In genomic region chr5:32283539-32284377, GRCh38 we compare ENCODE assay signal across 8 cellular contexts. TPM values are rescaled to one million over a fixed set of nuclear protein-coding genes. Genes with fewer than 3 reads are reported as not detected.
DNase-seq lines count a peak whose midpoint lies in the region; ATAC-seq, FAIRE-seq and TF ChIP-seq lines count a peak whose summit lies in the region.

No MANE protein-coding gene starts in this region.

- FAIRE-seq in GM12891 (lab: Jason Lieb, UNC) = no peak

- POLR2A ChIA-PET in activated CD4-positive, alpha-beta T cell treated with anti-CD3 and anti-CD28 coated beads for 36 hours (lab: Charles Lee) = interaction anchor here (0.6 kb wide), 1 partner anchor 152 kb away, joined by 4 read pairs; no protein-coding TSS in a partner anchor
- POLR2A ChIA-PET in activated CD4-positive, alpha-beta T cell treated with anti-CD3 and anti-CD28 coated beads, Interleukin-2, amount 10 ng/mL, durations not matched to agents 7 days and 5 days (lab: Charles Lee) = interaction anchor here (0.7 kb wide), 1 partner anchor 303 kb away, joined by 5 read pairs; no protein-coding TSS in a partner anchor

- H3K9me3 Mint-ChIP-seq in activated CD4-positive, alpha-beta T cell treated with anti-CD3 and anti-CD28 coated beads for 36 hours (ENCODE audit: low read depth) = no peaks in the 10 kb centered on the region
- peaks cover 3% of the 10 kb centered on the region for H3K9me3 Mint-ChIP-seq in activated CD4-positive, alpha-beta T cell treated with anti-CD3 and anti-CD28 coated beads, Interleukin-2, amount 10 ng/mL, durations not matched to agents 7 days and 5 days

- H3K27me3 ChIP-seq in adrenal gland (no peaks in the 10 kb centered on the region), psoas muscle (ENCODE audit: insufficient read depth in 3 of 3, low read length in 2 of 3) (no peaks in the 10 kb centered on the region)

- CTCF ChIA-PET in activated CD4-positive, alpha-beta T cell treated with anti-CD3 and anti-CD28 coated beads for 36 hours (lab: Charles Lee) = interaction anchor here (0.6 to 2.7 kb wide), 4 partner anchors 14 to 180 kb away, joined by 3 to 10 read pairs (median 3); no protein-coding TSS in a partner anchor
- CTCF ChIA-PET in activated CD4-positive, alpha-beta T cell treated with anti-CD3 and anti-CD28 coated beads, Interleukin-2, amount 10 ng/mL, durations not matched to agents 7 days and 5 days (lab: Charles Lee) = interaction anchor here (0.7 to 2.9 kb wide), 6 partner anchors 10 to 105 kb away, joined by 3 to 9 read pairs (median 5); no protein-coding TSS in a partner anchor

- H3K4me1 Mint-ChIP-seq in activated CD4-positive, alpha-beta T cell treated with anti-CD3 and anti-CD28 coated beads for 36 hours = peaks cover 53% of the 10 kb centered on the region
- peaks cover 39% of the 10 kb centered on the region for H3K4me1 Mint-ChIP-seq in activated CD4-positive, alpha-beta T cell treated with anti-CD3 and anti-CD28 coated beads, Interleukin-2, amount 10 ng/mL, durations not matched to agents 7 days and 5 days

- TF ChIP-seq CTCF in adrenal gland (IDR thresholded peaks at IDR 0.05) = no peak
- no peak for TF ChIP-seq CTCF in psoas muscle (IDR thresholded peaks at IDR 0.05)

- peak; percentile 48 for DNase-seq in activated CD4-positive, alpha-beta T cell treated with anti-CD3 and anti-CD28 coated beads for 36 hours
- DNase-seq in activated CD4-positive, alpha-beta T cell treated with anti-CD3 and anti-CD28 coated beads, Interleukin-2, amount 10 ng/mL, durations not matched to agents 7 days and 5 days = no peak
- DNase-seq in adrenal gland (peak in 6 of 7 donors; percentile 15 to 55 (median 42)), psoas muscle (no peak), NCI-H1436 (lab: John Stamatoyannopoulos, UW) (no peak), GM12891 (ENCODE audit: insufficient read length, low spot score) (no peak)

- ATAC-seq in activated CD4-positive, alpha-beta T cell treated with anti-CD3 and anti-CD28 coated beads for 36 hours = peak; percentile 77
- ATAC-seq in HG03060 (IDR thresholded peaks at IDR 0.05; ENCODE audit: low read depth, unreplicated experiment) (peak; percentile 43), psoas muscle (peak; percentile 56 to 88 (median 72)), HG02840 (IDR thresholded peaks at IDR 0.05; ENCODE audit: low FRiP score, unreplicated experiment) (no peak)

- H3K4me1 ChIP-seq in adrenal gland (replicated peaks in 1 of 2) = peaks cover 8 to 10% of the 10 kb centered on the region in 2 donors
- peaks cover 15% of the 10 kb centered on the region for H3K4me1 ChIP-seq in psoas muscle

- H3K27me3 Mint-ChIP-seq in activated CD4-positive, alpha-beta T cell treated with anti-CD3 and anti-CD28 coated beads for 36 hours = no peaks in the 10 kb centered on the region
- no peaks in the 10 kb centered on the region for H3K27me3 Mint-ChIP-seq in activated CD4-positive, alpha-beta T cell treated with anti-CD3 and anti-CD28 coated beads, Interleukin-2, amount 10 ng/mL, durations not matched to agents 7 days and 5 days

- H3K27ac ChIP-seq in adrenal gland (no peak overlapping the region), psoas muscle (no peak overlapping the region)

- TF ChIP-seq POLR2A in adrenal gland (IDR thresholded peaks at IDR 0.05) (no peak), GM12891 (IDR thresholded peaks at IDR 0.05; ENCODE audit: low read depth, low read length) (no peak)

- intact Hi-C loops in activated CD4-positive, alpha-beta T cell treated with anti-CD3 and anti-CD28 coated beads for 36 hours (cut with DNase I, micrococcal nuclease) = loop anchor here in 1 of 2 experiments (1.0 kb wide), 1 partner anchor 14 kb away; no protein-coding TSS in a partner anchor
- intact Hi-C loops in adrenal gland (cut with DNase I) (no loop called here), psoas muscle (cut with DNase I) (no loop called here)

- no peak overlapping the region for H3K4me3 ChIP-seq in adrenal gland
- no peak overlapping the region for H3K4me3 ChIP-seq in psoas muscle

- peak overlapping the region; percentile 8 for H3K27ac Mint-ChIP-seq in activated CD4-positive, alpha-beta T cell treated with anti-CD3 and anti-CD28 coated beads for 36 hours
- no peak overlapping the region for H3K27ac Mint-ChIP-seq in activated CD4-positive, alpha-beta T cell treated with anti-CD3 and anti-CD28 coated beads, Interleukin-2, amount 10 ng/mL, durations not matched to agents 7 days and 5 days

- H3K9me3 ChIP-seq in adrenal gland (replicated peaks in 1 of 3) (no peaks in the 10 kb centered on the region), psoas muscle (no peaks in the 10 kb centered on the region)

- no peaks in the 10 kb centered on the region for H3K36me3 ChIP-seq in adrenal gland (replicated peaks in 1 of 2)
- H3K36me3 ChIP-seq in psoas muscle (ENCODE audit: insufficient read depth in 1 of 2, low read depth in 1 of 2) = no peaks in the 10 kb centered on the region

- 82 to 94% (median 89%) methylated on average over 9 of the region's 9 CpGs for WGBS in adrenal gland, 4 donors
- 90 to 92% (median 91%) methylated on average over 9 of the region's 9 CpGs for WGBS in psoas muscle, 3 donors

- no peak overlapping the region for H3K4me3 Mint-ChIP-seq in activated CD4-positive, alpha-beta T cell treated with anti-CD3 and anti-CD28 coated beads for 36 hours
- no peak overlapping the region for H3K4me3 Mint-ChIP-seq in activated CD4-positive, alpha-beta T cell treated with anti-CD3 and anti-CD28 coated beads, Interleukin-2, amount 10 ng/mL, durations not matched to agents 7 days and 5 days

- H3K36me3 Mint-ChIP-seq in activated CD4-positive, alpha-beta T cell treated with anti-CD3 and anti-CD28 coated beads for 36 hours (ENCODE audit: low read depth) = peaks cover 14% of the 10 kb centered on the region
- H3K36me3 Mint-ChIP-seq in activated CD4-positive, alpha-beta T cell treated with anti-CD3 and anti-CD28 coated beads, Interleukin-2, amount 10 ng/mL, durations not matched to agents 7 days and 5 days (ENCODE audit: low read depth) = peaks cover 40% of the 10 kb centered on the region

TF ChIP-seq in GM12891, 5 proteins besides CTCF, POLR2A, EP300 and RAD21:
- TF ChIP-seq TAF1 (IDR thresholded peaks at IDR 0.05; ENCODE audit: low read depth, low read length) (no peak), POU2F2 (IDR thresholded peaks at IDR 0.05; ENCODE audit: low read depth, low read length) (no peak), SPI1 (IDR thresholded peaks at IDR 0.05; ENCODE audit: low read depth, low read length) (no peak), POLR2AphosphoS5 (IDR thresholded peaks at IDR 0.05; ENCODE audit: low read depth, low read length) (no peak), PAX5 (IDR thresholded peaks at IDR 0.05; ENCODE audit: insufficient read depth, low read length, severe bottlenecking) (no peak)

RNA-seq across cellular contexts. Expression of gene MTMR12, which starts 29.0 kb away (rescaled TPM):
- total RNA-seq in activated CD4-positive, alpha-beta T cell treated with anti-CD3 and anti-CD28 coated beads for 36 hours = 10 to 100 TPM; 21.6 to 22.8 TPM
- 10 to 100 TPM; 24.3 to 29.1 TPM for total RNA-seq in activated CD4-positive, alpha-beta T cell treated with anti-CD3 and anti-CD28 coated beads, Interleukin-2, amount 10 ng/mL, durations not matched to agents 7 days and 5 days
- 10 to 100 TPM; 21.7 to 30.7 (median 25.0) TPM for total RNA-seq in adrenal gland
- 10 to 100 TPM in 1 of 3 donors, 1 to 10 TPM in 2; 4.5 to 18.4 (median 6.5) TPM for polyA plus RNA-seq in adrenal gland
- 1 to 10 TPM; 8.2 to 8.9 (median 8.6) TPM for total RNA-seq in psoas muscle
- 1 to 10 TPM; 2.4 to 6.6 (median 6.6) TPM for polyA plus RNA-seq in psoas muscle
- polyA plus RNA-seq in GM12891 (2012; ENCODE audit: low read depth, missing spikeins) = 6.0 TPM

Comparison
In these comparisons a context has a peak if more than half of its experiments do, and no peak if none do; other contexts are left out.
1. DNase-seq: peak in activated CD4-positive, alpha-beta T cell treated with anti-CD3 and anti-CD28 coated beads for 36 hours (single experiment) and adrenal gland (6 of 7); none in activated CD4-positive, alpha-beta T cell treated with anti-CD3 and anti-CD28 coated beads, Interleukin-2, amount 10 ng/mL, durations not matched to agents 7 days and 5 days (single experiment), psoas muscle (0 of 2), NCI-H1436 (single experiment) and GM12891 (single experiment).